2 cellular contexts compared by ENCODE assay signal in genomic region chr1:155687705-155688317, GRCh38.
TF ChIP-seq lines count a peak whose summit lies in the region.
"Not testable (repeated sequence)": the region's sequence is repeated elsewhere in the genome, so short reads cannot be mapped to it uniquely, and the experiment has no call there.

No MANE protein-coding gene starts in this region.

TF ChIP-seq in SK-N-SH, 30 proteins besides CTCF, POLR2A, EP300 and RAD21:
- peak; percentile 45; the same call in 1 of the 2 replicates for TF ChIP-seq TAF1 (IDR thresholded peaks at IDR 0.05; ENCODE audit: borderline replicate concordance, low read depth, low read length)

TF ChIP-seq in K562, 482 proteins besides CTCF, POLR2A, EP300 and RAD21:
- TF ChIP-seq HBP1 (CRISPR knock-in tag; IDR thresholded peaks at IDR 0.05) = 0 out of 2 replicates have a peak, but pooled peaks have one; percentile 8
- TF ChIP-seq SMARCE1 (IDR thresholded peaks at IDR 0.05) = 0 out of 2 replicates have a peak, but pooled peaks have one; percentile 14
- TF ChIP-seq SP1 (CRISPR knock-in tag; IDR thresholded peaks at IDR 0.05) = peak; percentile 55; the same call in 1 of the 2 replicates
- TF ChIP-seq E2F3 (CRISPR knock-in tag; IDR thresholded peaks at IDR 0.05) = 0 out of 2 replicates have a peak, but pooled peaks have one; percentile 31
- 0 out of 2 replicates have a peak, but pooled peaks have one; percentile 55 for TF ChIP-seq ETV5 (CRISPR knock-in tag; IDR thresholded peaks at IDR 0.05; ENCODE audit: low read depth)
- 0 out of 2 replicates have a peak, but pooled peaks have one; percentile 62 for TF ChIP-seq LCOR (CRISPR knock-in tag; IDR thresholded peaks at IDR 0.05)
- TF ChIP-seq ZFP91 (CRISPR knock-in tag; IDR thresholded peaks at IDR 0.05) = 0 out of 2 replicates have a peak, but pooled peaks have one; percentile 53
- peak; percentile 75; the same call in 1 of the 2 replicates for TF ChIP-seq E2F5 (CRISPR knock-in tag; IDR thresholded peaks at IDR 0.05)
- 0 out of 2 replicates have a peak, but pooled peaks have one; percentile 6 for TF ChIP-seq GTF2E2 (tag; IDR thresholded peaks at IDR 0.05)
- peak; percentile 73; the same call in 1 of the 2 replicates for TF ChIP-seq NFRKB (IDR thresholded peaks at IDR 0.05; ENCODE audit: low read depth)
- TF ChIP-seq TAF1 (IDR thresholded peaks at IDR 0.05; ENCODE audit: control insufficient read depth, extremely low read depth, insufficient read depth, low read length, severe bottlenecking) = peak; percentile 43
- 0 out of 2 replicates have a peak, but pooled peaks have one; percentile 20 for TF ChIP-seq ZFP30 (CRISPR knock-in tag; IDR thresholded peaks at IDR 0.05; ENCODE audit: borderline replicate concordance)
- 0 out of 2 replicates have a peak, but pooled peaks have one; percentile 34 for TF ChIP-seq AFF4 (CRISPR knock-in tag; IDR thresholded peaks at IDR 0.05)
- peak; percentile 72; the same call in 1 of the 2 replicates for TF ChIP-seq NR2C2 (CRISPR knock-in tag; IDR thresholded peaks at IDR 0.05)
- not testable (repeated sequence) for TF ChIP-seq NR2C2 (tag; IDR thresholded peaks at IDR 0.05)
